8 cellular contexts compared by ENCODE assay signal in the genomic region with DNA sequence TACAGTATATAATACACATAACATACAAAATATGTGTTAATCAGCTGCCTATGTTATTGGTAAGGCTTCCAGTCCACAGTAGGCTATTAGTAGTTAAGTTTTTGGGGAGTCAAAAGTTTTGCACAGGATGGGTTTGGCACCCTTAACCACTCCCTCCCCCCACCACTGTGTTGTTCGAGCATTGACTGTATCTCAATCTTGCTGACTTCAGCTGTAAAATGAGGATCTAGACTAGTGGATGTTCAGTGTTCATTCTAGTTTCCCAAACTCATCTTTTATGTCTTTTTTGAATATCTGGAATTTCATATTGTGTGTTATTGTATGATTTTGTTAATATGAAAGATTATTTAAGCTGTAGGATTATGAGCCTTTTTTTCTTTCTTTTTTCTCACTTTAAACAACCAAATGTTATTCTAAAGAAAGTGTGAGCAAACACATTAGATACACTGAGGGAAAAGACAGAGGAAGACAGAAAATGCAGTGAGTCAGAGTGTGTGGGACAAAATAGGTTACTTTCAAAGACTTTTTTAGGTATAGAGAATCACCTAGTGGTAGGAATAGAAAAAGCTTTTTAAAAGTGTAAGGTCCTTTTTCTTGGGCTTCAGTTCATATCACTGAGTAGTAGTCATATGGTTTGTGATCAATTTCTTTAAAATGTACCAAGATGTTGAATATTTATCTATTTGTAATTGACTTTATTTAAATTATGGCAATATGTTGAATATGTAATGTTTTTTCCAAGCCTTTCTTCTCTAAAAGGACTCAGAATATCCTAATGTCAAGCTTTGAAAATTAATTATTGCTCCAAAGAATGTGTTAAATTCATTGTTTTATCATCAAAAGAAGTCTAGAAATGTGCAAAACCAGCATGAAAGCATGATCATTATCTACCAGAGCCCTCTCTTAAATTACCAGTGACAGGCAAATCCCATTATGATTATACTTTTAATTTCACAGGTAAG. TPM values are rescaled to one million over a fixed set of nuclear protein-coding genes. Genes with fewer than 3 reads are reported as not detected.
DNase-seq lines count a peak whose midpoint lies in the region; ATAC-seq and TF ChIP-seq lines count a peak whose summit lies in the region.

No MANE protein-coding gene starts in this region.

- no peak overlapping the region for H3K4me3 ChIP-seq in CD8-positive, alpha-beta T cell (ENCODE audit: low read depth, low read length)
- H3K4me3 ChIP-seq in OCI-LY7 (ENCODE audit: low read depth, low read length, poor library complexity, severe bottlenecking) (no peak overlapping the region), esophagus muscularis mucosa (no peak overlapping the region), parathyroid adenoma (ENCODE audit: low read depth, low read length) (no peak overlapping the region), lower leg skin (ENCODE audit: low read depth, poor library complexity, severe bottlenecking) (no peak overlapping the region)

- no TSS peak for BruUV-seq in OCI-LY7 (replicated peaks; lab: Mats Ljungman, UMichigan)

- intact Hi-C loops in CD8-positive, alpha-beta T cell (cut with DNase I, micrococcal nuclease) = loop anchor here (2.0 to 10.0 kb wide), 3 partner anchors 198 to 320 kb away; no protein-coding TSS in a partner anchor
- intact Hi-C loops in OCI-LY7 (cut with micrococcal nuclease; ENCODE audit: unreplicated experiment) = loop anchor here (2.0 to 5.0 kb wide), 2 partner anchors 252 to 368 kb away; no protein-coding TSS in a partner anchor
- intact Hi-C loops in esophagus muscularis mucosa (cut with DNase I) = loop anchor here (1.0 to 5.0 kb wide), 3 partner anchors 198 to 323 kb away; no protein-coding TSS in a partner anchor
- intact Hi-C loops in lower leg skin (cut with DNase I; ENCODE audit: low total_unique reads) = no loop called here

- no peaks in the 10 kb centered on the region for H3K4me1 Mint-ChIP-seq in CD8-positive, alpha-beta T cell (ENCODE audit: low read depth)

- peak; percentile 37 for TF ChIP-seq CTCF in CD8-positive, alpha-beta T cell (IDR thresholded peaks at IDR 0.05)
- TF ChIP-seq CTCF in OCI-LY7 (conservative IDR thresholded peaks at IDR 0.05; ENCODE audit: low read length) (peak; percentile 76), esophagus muscularis mucosa (IDR thresholded peaks at IDR 0.05) (peak; percentile 74 to 81 (median 79)), parathyroid adenoma (IDR thresholded peaks at IDR 0.05) (peak; percentile 54), lower leg skin (IDR thresholded peaks at IDR 0.05) (no peak)

- H3K9ac ChIP-seq in parathyroid adenoma = no peak overlapping the region

- H2AFZ ChIP-seq in OCI-LY7 (ENCODE audit: low read length) (no peak overlapping the region), parathyroid adenoma (no peak overlapping the region)

- no peaks in the 10 kb centered on the region for H3K36me3 ChIP-seq in CD8-positive, alpha-beta T cell (ENCODE audit: insufficient read depth, low read length)
- no peaks in the 10 kb centered on the region for H3K36me3 ChIP-seq in OCI-LY7 (ENCODE audit: insufficient read depth, low read length)
- H3K36me3 ChIP-seq in esophagus muscularis mucosa = no peaks in the 10 kb centered on the region
- no peaks in the 10 kb centered on the region for H3K36me3 ChIP-seq in parathyroid adenoma (ENCODE audit: control insufficient read depth, insufficient read depth, low read length)

- H3K27me3 ChIP-seq in CD8-positive, alpha-beta T cell (ENCODE audit: insufficient read depth, low read length) = no peaks in the 10 kb centered on the region
- H3K27me3 ChIP-seq in esophagus muscularis mucosa (no peaks in the 10 kb centered on the region), parathyroid adenoma (ENCODE audit: control insufficient read depth, insufficient read depth, low read length) (no peaks in the 10 kb centered on the region)

- H3K4me1 ChIP-seq in CD8-positive, alpha-beta T cell (ENCODE audit: insufficient read depth, low read length) = no peaks in the 10 kb centered on the region
- H3K4me1 ChIP-seq in OCI-LY7 (ENCODE audit: insufficient read depth, low read length, poor library complexity, severe bottlenecking) (no peaks in the 10 kb centered on the region), esophagus muscularis mucosa (peaks cover 0 to 3% (median 0%) of the 10 kb centered on the region in 4 donors), parathyroid adenoma (no peaks in the 10 kb centered on the region)

- peaks cover 10% of the 10 kb centered on the region for H3K27me3 Mint-ChIP-seq in CD8-positive, alpha-beta T cell (ENCODE audit: low read depth)

- TF ChIP-seq POLR2A in esophagus muscularis mucosa (IDR thresholded peaks at IDR 0.05; ENCODE audit: low read depth) (no peak), lower leg skin (IDR thresholded peaks at IDR 0.05) (no peak)

- TF ChIP-seq EP300 in esophagus muscularis mucosa (IDR thresholded peaks at IDR 0.05) = no peak

- H3K27ac Mint-ChIP-seq in CD8-positive, alpha-beta T cell = no peak overlapping the region

- CTCF ChIA-PET in CD8-positive, alpha-beta T cell (lab: Charles Lee) = interaction anchor here (0.9 to 3.8 kb wide), 9 partner anchors 196 to 324 kb away, joined by 3 to 14 read pairs (median 4); no protein-coding TSS in a partner anchor
- CTCF ChIA-PET in OCI-LY7 (lab: Charles Lee; ENCODE audit: unreplicated experiment) = interaction anchor here (1.3 kb wide), 1 partner anchor 324 kb away, joined by 3 read pairs; no protein-coding TSS in a partner anchor

- H3K9me3 Mint-ChIP-seq in CD8-positive, alpha-beta T cell = no peaks in the 10 kb centered on the region

- no peaks in the 10 kb centered on the region for H3K9me2 ChIP-seq in OCI-LY7 (ENCODE audit: insufficient read depth, low read length)

- H3K4me2 ChIP-seq in OCI-LY7 (ENCODE audit: low read length) (no peak overlapping the region), parathyroid adenoma (ENCODE audit: low read length) (no peak overlapping the region)

- H3K27ac ChIP-seq in CD8-positive, alpha-beta T cell (ENCODE audit: low read depth, low read length) = no peak overlapping the region
- H3K27ac ChIP-seq in OCI-LY7 (ENCODE audit: low read depth, low read length, poor library complexity, severe bottlenecking) = no peak overlapping the region
- H3K27ac ChIP-seq in esophagus muscularis mucosa (replicated peaks in 1 of 4) = no peak overlapping the region
- H3K27ac ChIP-seq in parathyroid adenoma = no peak overlapping the region

- H3K79me2 ChIP-seq in OCI-LY7 (ENCODE audit: insufficient read depth, low read depth, low read length) = no peaks in the 10 kb centered on the region
- no peaks in the 10 kb centered on the region for H3K79me2 ChIP-seq in parathyroid adenoma

- POLR2A ChIA-PET in CD8-positive, alpha-beta T cell (lab: Charles Lee) = interaction anchor here (0.6 kb wide), 1 partner anchor 347 kb away, joined by 3 read pairs; no protein-coding TSS in a partner anchor
- POLR2A ChIA-PET in OCI-LY7 (lab: Charles Lee) = interaction anchor here (0.6 to 1.6 kb wide), 2 partner anchors 8 to 246 kb away, joined by 3 to 8 read pairs; no protein-coding TSS in a partner anchor

- no peaks in the 10 kb centered on the region for H4K20me1 ChIP-seq in OCI-LY7 (ENCODE audit: insufficient read depth, low read length)

- no peaks in the 10 kb centered on the region for H3K9me3 ChIP-seq in CD8-positive, alpha-beta T cell (ENCODE audit: low read length)
- H3K9me3 ChIP-seq in OCI-LY7 (ENCODE audit: low read length) (no peaks in the 10 kb centered on the region), esophagus muscularis mucosa (no peaks in the 10 kb centered on the region), parathyroid adenoma (ENCODE audit: control insufficient read depth, low read length) (no peaks in the 10 kb centered on the region)

- 31% methylated on average over 1 of the region's 1 CpG for WGBS in esophagus muscularis mucosa
- WGBS in lower leg skin, 2 donors = 21 to 28% methylated on average over 1 of the region's 1 CpG

- ATAC-seq in CD8-positive, alpha-beta T cell = no peak
- ATAC-seq in GM19324 (IDR thresholded peaks at IDR 0.05; ENCODE audit: low FRiP score, unreplicated experiment) (peak; percentile 67), HG03558 (IDR thresholded peaks at IDR 0.05; ENCODE audit: extremely low read depth, unreplicated experiment) (peak; percentile 85)

- H3K36me3 Mint-ChIP-seq in CD8-positive, alpha-beta T cell = no peaks in the 10 kb centered on the region

- no peak for DNase-seq in CD8-positive, alpha-beta T cell
- DNase-seq in OCI-LY7 (ENCODE audit: low spot score) = no peak
- no peak for DNase-seq in esophagus muscularis mucosa (ENCODE audit: extremely low spot score)
- no peak for DNase-seq in lower leg skin (ENCODE audit: low spot score in 2 of 2)
- no peak for DNase-seq in DMS79 treated with DMSO at 0.1 percent for 48 hours (lab: John Stamatoyannopoulos, UW)

- H3K4me3 Mint-ChIP-seq in CD8-positive, alpha-beta T cell = no peak overlapping the region

RNA-seq across cellular contexts. Expression of a gene that starts 17.9 kb away (rescaled TPM):
- total RNA-seq in CD8-positive, alpha-beta T cell = 1 to 10 TPM; 1.5 to 2.0 TPM
- 110 and 161 TPM in 2 replicates for total RNA-seq in OCI-LY7 (2014; rRNA removed; shearing (Covaris generic))
- total RNA-seq in OCI-LY7 (2022) (173 and 195 TPM in 2 replicates), esophagus muscularis mucosa (1 to 10 TPM in 2 of 4 donors, under 1 TPM in 2; 0.32 to 1.2 (median 0.99) TPM), lower leg skin (1 to 10 TPM; 2.5 to 7.0 (median 3.0) TPM)

RNA-seq across cellular contexts. Expression of a gene that starts 33.7 kb away (rescaled TPM):
- not detected for total RNA-seq in CD8-positive, alpha-beta T cell
- total RNA-seq in OCI-LY7 (2014; rRNA removed; shearing (Covaris generic)) = not detected in 2 replicates
- not detected in 2 replicates for total RNA-seq in OCI-LY7 (2022)
- 100 to 1,000 TPM in 1 of 4 donors, 10 to 100 TPM in 3; 48.5 to 108 (median 69.1) TPM for total RNA-seq in esophagus muscularis mucosa
- 100 to 1,000 TPM in 1 of 4 donors, 10 to 100 TPM in 3; 59.4 to 118 (median 66.1) TPM for total RNA-seq in lower leg skin

Comparison
In these comparisons a context has a peak if more than half of its experiments do, and no peak if none do; other contexts are left out.
1. CTCF ChIP-seq: peak in CD8-positive, alpha-beta T cell (single experiment), OCI-LY7 (single experiment), esophagus muscularis mucosa (3 of 3) and parathyroid adenoma (single experiment); none in lower leg skin (0 of 3).
2. RNA of a gene that starts 17.9 kb away (total RNA-seq): 110 to 195 TPM in OCI-LY7; 2.5 to 7.0 TPM in lower leg skin, 1.5 to 2.0 TPM in CD8-positive, alpha-beta T cell and 0.32 to 1.2 TPM in esophagus muscularis mucosa; every median in the first group is over 10 times any median in the second.
3. RNA of a gene that starts 33.7 kb away (total RNA-seq): 48.5 to 108 TPM in esophagus muscularis mucosa and 59.4 to 118 TPM in lower leg skin; not detected in CD8-positive, alpha-beta T cell and not detected in OCI-LY7; every median in the first group is over 10 times any median in the second.